Comparison of ENCODE assay signal across 34 cellular contexts in the genomic region with DNA sequence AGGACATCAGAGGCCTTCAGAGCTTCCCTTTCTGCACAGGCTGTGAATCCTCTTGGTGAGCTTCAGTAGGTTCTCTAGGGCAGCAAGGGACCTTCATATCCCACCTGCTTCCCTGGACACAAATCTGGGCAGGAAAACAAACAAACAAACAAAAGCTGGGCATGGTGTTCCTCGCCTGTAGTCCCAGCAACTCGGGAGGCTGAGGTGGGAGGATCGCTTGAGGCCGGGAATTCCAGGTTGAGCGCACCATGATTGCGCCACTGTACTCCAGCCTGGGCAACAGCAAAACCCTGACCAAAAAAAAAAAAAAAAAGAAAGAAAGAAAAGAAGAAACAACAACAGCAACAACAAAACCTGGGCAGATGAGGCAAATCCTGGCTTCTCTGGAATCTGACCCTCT.
"Had no signal": no experiment of that assay in that cellular context is flagged by ENCODE, and none has a peak within 500 bp of the region (broad histone marks: within the 10 kb centered on the region; RNA-seq: fewer than 3 reads in every experiment).

No MANE protein-coding gene starts in this region.

- H3K4me3 ChIP-seq: ascending aorta, breast epithelium, cardiac muscle cell, colonic mucosa, esophagus muscularis mucosa, gastrocnemius medialis, heart left ventricle had no signal

- H3K9me3 Mint-ChIP-seq: activated B cell treated with CpG ODN at 0.5 μM for 24 hours; activated CD8-positive, alpha-beta T cell treated with anti-CD3 and anti-CD28 coated beads for 36 hours; activated naive CD4-positive, alpha-beta T cell treated with anti-CD3 and anti-CD28 coated beads, Interleukin-2, amount 50 U/mL, for 72 hours; activated naive CD8-positive, alpha-beta T cell treated with anti-CD3 and anti-CD28 coated beads, Interleukin-2, amount 10 ng/mL, durations not matched to agents 7 days and 5 days; activated T-helper 1 cell treated with anti-CD3 and anti-CD28 coated beads, Interleukin-12 subunit alpha, Interleukin-12 subunit beta, Interleukin-2, Interleukin-4 antibody, amounts not matched to agents 30 ng/mL and 10 ng/mL and 1 ng/mL, durations not matched to agents 14 hours and 24 hours and 36 hours; activated T-helper 2 cell treated with anti-CD3 and anti-CD28 coated beads, Interferon-gamma antibody, Interleukin-2, Interleukin-4, amounts not matched to agents 10 μg/mL and 5 μg/mL and 100 μg/mL, durations not matched to agents 14 hours and 24 hours and 36 hours; brain; T-helper 2 cell treated with Interferon-gamma antibody and Interleukin-4, amounts not matched to agents 5 μg/mL and 100 μg/mL, for 36 hours had no signal

- H3K27ac Mint-ChIP-seq: activated B cell treated with CpG ODN at 0.5 μM for 24 hours; activated CD8-positive, alpha-beta T cell treated with anti-CD3 and anti-CD28 coated beads for 36 hours; activated naive CD4-positive, alpha-beta T cell treated with anti-CD3 and anti-CD28 coated beads, Interleukin-2, amount 50 U/mL, for 72 hours; activated naive CD8-positive, alpha-beta T cell treated with anti-CD3 and anti-CD28 coated beads, Interleukin-2, amount 10 ng/mL, durations not matched to agents 7 days and 5 days; activated T-helper 1 cell treated with anti-CD3 and anti-CD28 coated beads, Interleukin-12 subunit alpha, Interleukin-12 subunit beta, Interleukin-2, Interleukin-4 antibody, amounts not matched to agents 30 ng/mL and 10 ng/mL and 1 ng/mL, durations not matched to agents 14 hours and 24 hours and 36 hours; activated T-helper 2 cell treated with anti-CD3 and anti-CD28 coated beads, Interferon-gamma antibody, Interleukin-2, Interleukin-4, amounts not matched to agents 10 μg/mL and 5 μg/mL and 100 μg/mL, durations not matched to agents 14 hours and 24 hours and 36 hours; brain; T-helper 17 cell; T-helper 2 cell treated with Interferon-gamma antibody and Interleukin-4, amounts not matched to agents 5 μg/mL and 100 μg/mL, for 36 hours had no signal

- H3K27me3 ChIP-seq: ascending aorta, breast epithelium, cardiac muscle cell, colonic mucosa, gastrocnemius medialis had no signal

- H3K4me1 ChIP-seq: ascending aorta, breast epithelium, colonic mucosa, esophagus muscularis mucosa, foreskin keratinocyte, gastrocnemius medialis, heart left ventricle had no signal

- H3K4me3 Mint-ChIP-seq: activated B cell treated with CpG ODN at 0.5 μM for 24 hours; activated CD8-positive, alpha-beta T cell treated with anti-CD3 and anti-CD28 coated beads for 36 hours; activated naive CD8-positive, alpha-beta T cell treated with anti-CD3 and anti-CD28 coated beads, Interleukin-2, amount 10 ng/mL, durations not matched to agents 7 days and 5 days; activated T-helper 1 cell treated with anti-CD3 and anti-CD28 coated beads, Interleukin-12 subunit alpha, Interleukin-12 subunit beta, Interleukin-2, Interleukin-4 antibody, amounts not matched to agents 30 ng/mL and 10 ng/mL and 1 ng/mL, durations not matched to agents 14 hours and 24 hours and 36 hours; brain; T-helper 17 cell; T-helper 2 cell treated with Interferon-gamma antibody and Interleukin-4, amounts not matched to agents 5 μg/mL and 100 μg/mL, for 36 hours had no signal

- DNase-seq: activated B cell treated with CpG ODN at 0.5 μM for 24 hours; activated CD4-positive, alpha-beta T cell treated with anti-CD3 and anti-CD28 coated beads for 48 hours; activated CD4-positive, alpha-beta T cell treated with anti-CD3 and anti-CD28 coated beads, Interleukin-2, amount 50 U/mL, for 1 hour; activated CD4-positive, alpha-beta T cell treated with anti-CD3 and anti-CD28 coated beads, Interleukin-2, amount 50 U/mL, for 48 hours; activated CD8-positive, alpha-beta memory T cell treated with anti-CD3 and anti-CD28 coated beads for 24 hours; activated CD8-positive, alpha-beta T cell treated with anti-CD3 and anti-CD28 coated beads for 36 hours; activated gamma-delta T cell treated with Interleukin-2 at 50 U/mL for 16 hours; activated naive CD4-positive, alpha-beta T cell treated with Interleukin-2 at 50 U/mL for 16 hours; activated naive CD8-positive, alpha-beta T cell treated with anti-CD3 and anti-CD28 coated beads, Interleukin-2, amount 10 ng/mL, durations not matched to agents 7 days and 5 days; activated T-cell treated with anti-CD3 and anti-CD28 coated beads, Interleukin-2, amount 50 U/mL, for 1 hour; activated T-cell treated with anti-CD3 and anti-CD28 coated beads, Interleukin-2, amount 50 U/mL, for 48 hours; central memory CD4-positive, alpha-beta T cell; cerebellar nuclear complex; colonic mucosa; effector CD8-positive, alpha-beta T cell; erythroblast; foreskin keratinocyte; gastrocnemius medialis; glutamatergic neuron; heart left ventricle; T-helper 1 cell; T-helper 17 cell; T1000; WERI-Rb-1 had no signal

- H3K36me3 ChIP-seq: ascending aorta, breast epithelium, cardiac muscle cell, colonic mucosa, esophagus muscularis mucosa, gastrocnemius medialis, heart left ventricle, WERI-Rb-1 had no signal

- H3K27ac ChIP-seq: ascending aorta, breast epithelium, cardiac muscle cell, colonic mucosa, esophagus muscularis mucosa, foreskin keratinocyte, gastrocnemius medialis, heart left ventricle, WERI-Rb-1 had no signal

- H3K9me3 ChIP-seq: ascending aorta, breast epithelium, colonic mucosa, esophagus muscularis mucosa, gastrocnemius medialis, heart left ventricle had no signal

- H3K36me3 Mint-ChIP-seq: activated naive CD4-positive, alpha-beta T cell treated with anti-CD3 and anti-CD28 coated beads, Interleukin-2, amount 50 U/mL, for 72 hours; activated naive CD8-positive, alpha-beta T cell treated with anti-CD3 and anti-CD28 coated beads, Interleukin-2, amount 10 ng/mL, durations not matched to agents 7 days and 5 days; brain had no signal

- H3K4me1 Mint-ChIP-seq: activated B cell treated with CpG ODN at 0.5 μM for 24 hours; activated naive CD8-positive, alpha-beta T cell treated with anti-CD3 and anti-CD28 coated beads, Interleukin-2, amount 10 ng/mL, durations not matched to agents 7 days and 5 days; brain had no signal

- ATAC-seq: activated CD4-positive, CD25-positive, alpha-beta regulatory T cell treated with anti-CD3 and anti-CD28 coated beads, Interleukin-2, amount 50 U/mL, for 24 hours; activated CD8-positive, alpha-beta T cell treated with anti-CD3 and anti-CD28 coated beads for 36 hours; activated naive CD4-positive, alpha-beta T cell treated with anti-CD3 and anti-CD28 coated beads, Interleukin-2, amount 50 U/mL, for 72 hours; foreskin keratinocyte; gastrocnemius medialis; heart left ventricle; T-helper 17 cell had no signal
